1 cellular context compared by ENCODE assay signal in the genomic region with DNA sequence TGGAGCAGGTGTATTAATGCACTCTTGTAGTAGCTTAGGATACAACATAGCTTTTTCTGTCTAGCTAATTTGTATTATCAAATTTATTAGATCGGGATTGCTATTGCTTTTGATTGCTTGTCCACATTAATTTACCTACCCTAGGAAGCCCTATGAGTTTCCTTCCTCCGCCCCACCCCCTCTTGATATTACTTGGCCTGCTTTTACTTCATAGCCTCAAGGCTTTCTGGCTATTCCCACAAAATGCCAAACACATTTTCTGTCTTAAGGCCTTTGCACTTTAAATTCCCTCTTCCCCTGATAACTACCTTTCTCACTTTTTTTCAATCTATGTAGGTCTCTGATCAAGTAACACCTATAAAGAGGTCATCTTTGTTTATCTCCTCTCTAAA.
TF ChIP-seq lines count a peak whose summit lies in the region.

No MANE protein-coding gene starts in this region.

TF ChIP-seq in HepG2, 621 proteins besides CTCF, POLR2A, EP300 and RAD21 (continued from another document):
- no peak for TF ChIP-seq ONECUT2 (CRISPR knock-in tag; IDR thresholded peaks at IDR 0.05)
- TF ChIP-seq ZNF572 (CRISPR knock-in tag; IDR thresholded peaks at IDR 0.05) = no peak
- no peak for TF ChIP-seq ZNF337 (CRISPR knock-in tag; IDR thresholded peaks at IDR 0.05; ENCODE audit: borderline replicate concordance, low read depth)
- TF ChIP-seq ZFAT (CRISPR knock-in tag; conservative IDR thresholded peaks at IDR 0.05) = no peak
- TF ChIP-seq, protein P1, sequence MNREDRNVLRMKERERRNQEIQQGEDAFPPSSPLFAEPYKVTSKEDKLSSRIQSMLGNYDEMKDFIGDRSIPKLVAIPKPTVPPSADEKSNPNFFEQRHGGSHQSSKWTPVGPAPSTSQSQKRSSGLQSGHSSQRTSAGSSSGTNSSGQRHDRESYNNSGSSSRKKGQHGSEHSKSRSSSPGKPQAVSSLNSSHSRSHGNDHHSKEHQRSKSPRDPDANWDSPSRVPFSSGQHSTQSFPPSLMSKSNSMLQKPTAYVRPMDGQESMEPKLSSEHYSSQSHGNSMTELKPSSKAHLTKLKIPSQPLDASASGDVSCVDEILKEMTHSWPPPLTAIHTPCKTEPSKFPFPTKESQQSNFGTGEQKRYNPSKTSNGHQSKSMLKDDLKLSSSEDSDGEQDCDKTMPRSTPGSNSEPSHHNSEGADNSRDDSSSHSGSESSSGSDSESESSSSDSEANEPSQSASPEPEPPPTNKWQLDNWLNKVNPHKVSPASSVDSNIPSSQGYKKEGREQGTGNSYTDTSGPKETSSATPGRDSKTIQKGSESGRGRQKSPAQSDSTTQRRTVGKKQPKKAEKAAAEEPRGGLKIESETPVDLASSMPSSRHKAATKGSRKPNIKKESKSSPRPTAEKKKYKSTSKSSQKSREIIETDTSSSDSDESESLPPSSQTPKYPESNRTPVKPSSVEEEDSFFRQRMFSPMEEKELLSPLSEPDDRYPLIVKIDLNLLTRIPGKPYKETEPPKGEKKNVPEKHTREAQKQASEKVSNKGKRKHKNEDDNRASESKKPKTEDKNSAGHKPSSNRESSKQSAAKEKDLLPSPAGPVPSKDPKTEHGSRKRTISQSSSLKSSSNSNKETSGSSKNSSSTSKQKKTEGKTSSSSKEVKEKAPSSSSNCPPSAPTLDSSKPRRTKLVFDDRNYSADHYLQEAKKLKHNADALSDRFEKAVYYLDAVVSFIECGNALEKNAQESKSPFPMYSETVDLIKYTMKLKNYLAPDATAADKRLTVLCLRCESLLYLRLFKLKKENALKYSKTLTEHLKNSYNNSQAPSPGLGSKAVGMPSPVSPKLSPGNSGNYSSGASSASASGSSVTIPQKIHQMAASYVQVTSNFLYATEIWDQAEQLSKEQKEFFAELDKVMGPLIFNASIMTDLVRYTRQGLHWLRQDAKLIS (CRISPR knock-in tag; IDR thresholded peaks at IDR 0.05) = no peak
- TF ChIP-seq, protein P2, sequence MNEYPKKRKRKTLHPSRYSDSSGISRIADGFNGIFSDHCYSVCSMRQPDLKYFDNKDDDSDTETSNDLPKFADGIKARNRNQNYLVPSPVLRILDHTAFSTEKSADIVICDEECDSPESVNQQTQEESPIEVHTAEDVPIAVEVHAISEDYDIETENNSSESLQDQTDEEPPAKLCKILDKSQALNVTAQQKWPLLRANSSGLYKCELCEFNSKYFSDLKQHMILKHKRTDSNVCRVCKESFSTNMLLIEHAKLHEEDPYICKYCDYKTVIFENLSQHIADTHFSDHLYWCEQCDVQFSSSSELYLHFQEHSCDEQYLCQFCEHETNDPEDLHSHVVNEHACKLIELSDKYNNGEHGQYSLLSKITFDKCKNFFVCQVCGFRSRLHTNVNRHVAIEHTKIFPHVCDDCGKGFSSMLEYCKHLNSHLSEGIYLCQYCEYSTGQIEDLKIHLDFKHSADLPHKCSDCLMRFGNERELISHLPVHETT (CRISPR knock-in tag; conservative IDR thresholded peaks at IDR 0.05) = no peak
- TF ChIP-seq MLLT10 (CRISPR knock-in tag; IDR thresholded peaks at IDR 0.05) = no peak
- no peak for TF ChIP-seq MED8 (CRISPR knock-in tag; IDR thresholded peaks at IDR 0.05; ENCODE audit: insufficient replicate concordance)
- no peak for TF ChIP-seq ZNF629 (CRISPR knock-in tag; conservative IDR thresholded peaks at IDR 0.05)
- no peak for TF ChIP-seq ZNF543 (CRISPR knock-in tag; IDR thresholded peaks at IDR 0.05)
- TF ChIP-seq, protein P3, sequence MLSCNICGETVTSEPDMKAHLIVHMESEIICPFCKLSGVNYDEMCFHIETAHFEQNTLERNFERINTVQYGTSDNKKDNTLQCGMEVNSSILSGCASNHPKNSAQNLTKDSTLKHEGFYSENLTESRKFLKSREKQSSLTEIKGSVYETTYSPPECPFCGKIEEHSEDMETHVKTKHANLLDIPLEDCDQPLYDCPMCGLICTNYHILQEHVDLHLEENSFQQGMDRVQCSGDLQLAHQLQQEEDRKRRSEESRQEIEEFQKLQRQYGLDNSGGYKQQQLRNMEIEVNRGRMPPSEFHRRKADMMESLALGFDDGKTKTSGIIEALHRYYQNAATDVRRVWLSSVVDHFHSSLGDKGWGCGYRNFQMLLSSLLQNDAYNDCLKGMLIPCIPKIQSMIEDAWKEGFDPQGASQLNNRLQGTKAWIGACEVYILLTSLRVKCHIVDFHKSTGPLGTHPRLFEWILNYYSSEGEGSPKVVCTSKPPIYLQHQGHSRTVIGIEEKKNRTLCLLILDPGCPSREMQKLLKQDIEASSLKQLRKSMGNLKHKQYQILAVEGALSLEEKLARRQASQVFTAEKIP (CRISPR knock-in tag; IDR thresholded peaks at IDR 0.05; ENCODE audit: borderline replicate concordance) = no peak
- TF ChIP-seq, protein P4, sequence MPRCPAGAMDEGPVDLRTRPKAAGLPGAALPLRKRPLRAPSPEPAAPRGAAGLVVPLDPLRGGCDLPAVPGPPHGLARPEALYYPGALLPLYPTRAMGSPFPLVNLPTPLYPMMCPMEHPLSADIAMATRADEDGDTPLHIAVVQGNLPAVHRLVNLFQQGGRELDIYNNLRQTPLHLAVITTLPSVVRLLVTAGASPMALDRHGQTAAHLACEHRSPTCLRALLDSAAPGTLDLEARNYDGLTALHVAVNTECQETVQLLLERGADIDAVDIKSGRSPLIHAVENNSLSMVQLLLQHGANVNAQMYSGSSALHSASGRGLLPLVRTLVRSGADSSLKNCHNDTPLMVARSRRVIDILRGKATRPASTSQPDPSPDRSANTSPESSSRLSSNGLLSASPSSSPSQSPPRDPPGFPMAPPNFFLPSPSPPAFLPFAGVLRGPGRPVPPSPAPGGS (CRISPR knock-in tag; IDR thresholded peaks at IDR 0.05) = no peak
